In the genomic region with DNA sequence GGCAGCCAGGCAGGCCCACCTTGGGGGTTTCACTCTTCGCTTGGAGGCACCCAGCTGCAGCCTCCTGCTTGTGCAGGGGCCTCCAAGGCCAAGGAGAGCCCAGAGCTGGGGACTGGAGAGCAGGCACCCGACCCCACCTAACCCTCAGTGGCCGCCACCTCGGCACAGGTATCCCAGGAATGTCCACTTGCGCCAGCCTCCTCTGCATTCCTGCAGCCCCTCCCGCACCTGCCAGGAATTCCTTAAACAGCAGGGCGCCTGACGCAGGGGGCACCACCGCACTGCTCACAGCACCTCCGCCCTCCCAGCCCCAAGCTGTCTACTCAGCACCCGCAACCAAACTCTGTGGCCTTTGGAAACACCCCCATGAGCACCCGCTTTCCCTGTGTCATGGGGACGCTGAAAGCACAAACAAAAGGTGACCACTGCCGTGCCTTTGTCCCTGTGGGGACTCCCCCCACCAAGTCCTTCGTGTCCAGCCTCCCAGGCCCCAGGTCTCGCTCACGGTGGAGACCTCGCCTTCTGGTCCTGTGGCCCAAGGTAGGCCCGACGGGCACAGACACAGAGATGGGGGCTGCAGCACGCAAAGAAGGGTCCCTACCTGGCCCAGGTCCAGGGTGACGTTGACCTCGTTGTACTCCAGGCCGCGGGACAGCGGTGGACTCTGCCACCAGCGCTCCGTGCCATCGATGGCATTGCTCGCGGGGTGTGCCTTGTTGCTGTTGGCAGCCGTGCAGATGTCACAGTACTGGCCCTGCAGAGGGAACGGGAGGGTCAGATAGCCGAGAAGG, we compare ENCODE assay signal across 12 cellular contexts. TPM values are rescaled to one million over a fixed set of nuclear protein-coding genes. Genes with fewer than 3 reads are reported as not detected.
DNase-seq lines count a peak whose midpoint lies in the region; ATAC-seq and TF ChIP-seq lines count a peak whose summit lies in the region.
"Had no signal": no experiment of that assay in that cellular context is flagged by ENCODE, and none has a peak within 500 bp of the region (broad histone marks: within the 10 kb centered on the region; RNA-seq: fewer than 3 reads in every experiment).

No MANE protein-coding gene starts in this region.

- H3K27me3 ChIP-seq in esophagus (ENCODE audit: control insufficient read depth in 1 of 2, insufficient read depth in 2 of 2, low read length in 2 of 2) (no peaks in the 10 kb centered on the region), lower lobe of right lung (ENCODE audit: low read depth) (no peaks in the 10 kb centered on the region), transverse colon (peaks cover 19% of the 10 kb centered on the region)

- TF ChIP-seq CTCF in lower lobe of right lung (IDR thresholded peaks at IDR 0.05), result no peak
- TF ChIP-seq CTCF in transverse colon (IDR thresholded peaks at IDR 0.05), result no peak

- TF ChIP-seq EP300 in Ishikawa (IDR thresholded peaks at IDR 0.05; ENCODE audit: borderline replicate concordance), result peak; percentile 98
- no peak for TF ChIP-seq EP300 in transverse colon (IDR thresholded peaks at IDR 0.05; ENCODE audit: low read depth)

- 54% methylated on average over 33 to 34 of the region's 34 CpGs for WGBS in esophagus, 2 donors
- WGBS in transverse colon (ENCODE audit: low coverage in 1 of 2), 2 donors, result 74 to 86% methylated on average over 9 to 34 of the region's 34 CpGs

- TF ChIP-seq POLR2A in transverse colon (IDR thresholded peaks at IDR 0.05), result no peak

- no peaks in the 10 kb centered on the region for H3K9me3 ChIP-seq in esophagus (ENCODE audit: control insufficient read depth in 2 of 2, insufficient read depth in 1 of 2, low read depth in 1 of 2, low read length in 1 of 2)
- H3K9me3 ChIP-seq in lower lobe of right lung, result no peaks in the 10 kb centered on the region
- no peaks in the 10 kb centered on the region for H3K9me3 ChIP-seq in transverse colon

- DNase-seq in lower lobe of right lung (peak; percentile 91), transverse colon (no peak), cerebellar cortex (ENCODE audit: low spot score) (no peak), dermis blood vessel endothelial cell (no peak)
- DNase-seq: activated naive CD4-positive, alpha-beta T cell treated with Interleukin-2 at 50 U/mL for 16 hours; DMS 273 treated with DMSO at 0.1 percent for 48 hours; effector CD4-positive, alpha-beta T cell; MM.1S had no signal

- H3K36me3 ChIP-seq in esophagus (ENCODE audit: control insufficient read depth in 2 of 2, insufficient read depth in 2 of 2, low read length in 1 of 2), result peaks cover 0 to 10% of the 10 kb centered on the region in 2 donors
- H3K36me3 ChIP-seq in lower lobe of right lung, result peaks cover 5% of the 10 kb centered on the region
- no peaks in the 10 kb centered on the region for H3K36me3 ChIP-seq in transverse colon

- no peak; the same call in 1 of the 2 replicates for TF ChIP-seq RAD21 in Ishikawa (IDR thresholded peaks at IDR 0.05; ENCODE audit: low read depth)

- intact Hi-C loops in lower lobe of right lung (cut with DNase I), result no loop called here
- intact Hi-C loops in transverse colon (cut with DNase I; ENCODE audit: low total_unique reads), result no loop called here

- H3K4me1 ChIP-seq in esophagus (ENCODE audit: control insufficient read depth in 2 of 2, insufficient read depth in 2 of 2, low read length in 1 of 2) (peaks cover 35 to 76% of the 10 kb centered on the region in 2 donors), lower lobe of right lung (peaks cover 87% of the 10 kb centered on the region), transverse colon (peaks cover 45 to 84% (median 56%) of the 10 kb centered on the region in 4 donors)

- in situ Hi-C loops in transverse colon (cut with MboI; ENCODE audit: low pct_ligation_motif_present in 1 of 4, low pct_unique_long_range_greater_than_20kb in 1 of 4, low sequenced_read_pairs in 3 of 4), result no loop called here

- H3K4me3 ChIP-seq in esophagus (ENCODE audit: low read depth in 1 of 2, low read length in 2 of 2) (no peak overlapping the region), lower lobe of right lung (peak overlapping the region; percentile 28), transverse colon (no peak overlapping the region)

- H3K27ac ChIP-seq in esophagus (ENCODE audit: low read depth in 2 of 2, low read length in 1 of 2) (peak overlapping the region; percentile 62 to 88), lower lobe of right lung (peak overlapping the region; percentile 86), transverse colon (peak overlapping the region; percentile 55 to 97 (median 88))

- ATAC-seq in lower lobe of right lung, result peak; percentile 69 to 73
- no peak for ATAC-seq in HG03045 (IDR thresholded peaks at IDR 0.05; ENCODE audit: unreplicated experiment)
- no peak for ATAC-seq in HG02938 (IDR thresholded peaks at IDR 0.05; ENCODE audit: unreplicated experiment)

TF ChIP-seq in Ishikawa, 13 proteins besides CTCF, POLR2A, EP300 and RAD21:
- TF ChIP-seq MAX (IDR thresholded peaks at IDR 0.05) (peak; percentile 61), TAF1 (IDR thresholded peaks at IDR 0.05; ENCODE audit: low read depth) (0 out of 2 replicates have a peak, but pooled peaks have one; percentile 38), ZBTB7A (IDR thresholded peaks at IDR 0.05; ENCODE audit: low read depth) (peak; percentile 92; the same call in 1 of the 2 replicates), CREB1 (IDR thresholded peaks at IDR 0.05; ENCODE audit: low read depth) (peak; percentile 28; the same call in 1 of the 2 replicates), REST (IDR thresholded peaks at IDR 0.05; ENCODE audit: low read depth) (no peak), NFIC (IDR thresholded peaks at IDR 0.05) (peak; percentile 96), YY1 (IDR thresholded peaks at IDR 0.05; ENCODE audit: low read depth) (peak; percentile 78), TCF12 (IDR thresholded peaks at IDR 0.05; ENCODE audit: low read depth) (peak; percentile 99), EGR1 (IDR thresholded peaks at IDR 0.05) (peak; percentile 59), FOXM1 (IDR thresholded peaks at IDR 0.05; ENCODE audit: borderline replicate concordance, low read depth) (peak; percentile 89), TEAD4 (IDR thresholded peaks at IDR 0.05) (peak; percentile 100), CEBPB (IDR thresholded peaks at IDR 0.05) (peak; percentile 86), USF1 (IDR thresholded peaks at IDR 0.05) (0 out of 2 replicates have a peak, but pooled peaks have one; percentile 24)

RNA-seq across cellular contexts. Expression of gene LAMA5, which starts 5.1 kb away (rescaled TPM):
- 100 to 1,000 TPM in 1 of 2 donors, 10 to 100 TPM in 1; 79.9 to 329 TPM for polyA plus RNA-seq in esophagus
- total RNA-seq in lower lobe of right lung (282 TPM), transverse colon (100 to 1,000 TPM in 2 of 4 donors, 10 to 100 TPM in 2; 33.2 to 269 (median 91.3) TPM), dermis blood vessel endothelial cell (55.8 and 127 TPM in 2 replicates)

RNA-seq across cellular contexts. Expression of gene RPS21, which starts 24.9 kb away (rescaled TPM):
- polyA plus RNA-seq in esophagus, result 1,000 to 10,000 TPM; 4,370 to 5,155 TPM
- 1,104 TPM for total RNA-seq in lower lobe of right lung
- total RNA-seq in transverse colon, result 1,000 to 10,000 TPM in 3 of 4 donors, 100 to 1,000 TPM in 1; 585 to 2,728 (median 1,375) TPM
- total RNA-seq in dermis blood vessel endothelial cell, result 226 and 1,095 TPM in 2 replicates

RNA-seq across cellular contexts. Expression of gene CABLES2, which starts 45.1 kb away (rescaled TPM):
- 1 to 10 TPM; 1.6 to 2.4 TPM for polyA plus RNA-seq in esophagus
- total RNA-seq in lower lobe of right lung, result 4.5 TPM
- total RNA-seq in transverse colon, result 10 to 100 TPM in 1 of 4 donors, 1 to 10 TPM in 3; 3.7 to 10.1 (median 8.5) TPM
- 0.85 and 1.9 TPM in 2 replicates for total RNA-seq in dermis blood vessel endothelial cell

RNA-seq across cellular contexts. Expression of gene ADRM1, which starts 59.2 kb away (rescaled TPM):
- polyA plus RNA-seq in esophagus, result 100 to 1,000 TPM in 1 of 2 donors, 10 to 100 TPM in 1; 84.9 to 117 TPM
- total RNA-seq in lower lobe of right lung (63.9 TPM), transverse colon (100 to 1,000 TPM in 3 of 4 donors, 10 to 100 TPM in 1; 41.8 to 126 (median 109) TPM), dermis blood vessel endothelial cell (130 and 158 TPM in 2 replicates)

Comparison
In these comparisons a context has a peak if more than half of its experiments do, and no peak if none do; other contexts are left out.
1. ATAC-seq: peak in lower lobe of right lung (2 of 2); none in HG03045 (single experiment) and HG02938 (single experiment).
2. Peak in every context shown above with its lines, with median percentiles within 50 percentile points of each other: H3K27ac ChIP-seq.